1 cellular context compared by ENCODE assay signal in genomic region chr3:159620873-159621272, GRCh38.
TF ChIP-seq lines count a peak whose summit lies in the region.

No MANE protein-coding gene starts in this region.

TF ChIP-seq in HCT116, 20 proteins besides CTCF, POLR2A, EP300 and RAD21 (continued from another document):
- TF ChIP-seq, protein P1, sequence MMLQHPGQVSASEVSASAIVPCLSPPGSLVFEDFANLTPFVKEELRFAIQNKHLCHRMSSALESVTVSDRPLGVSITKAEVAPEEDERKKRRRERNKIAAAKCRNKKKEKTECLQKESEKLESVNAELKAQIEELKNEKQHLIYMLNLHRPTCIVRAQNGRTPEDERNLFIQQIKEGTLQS (IDR thresholded peaks at IDR 0.05) = no peak
- no peak for TF ChIP-seq YY1 (IDR thresholded peaks at IDR 0.05; ENCODE audit: extremely low read depth, insufficient replicate concordance, low read depth, low read length)
- TF ChIP-seq EZH2 (IDR thresholded peaks at IDR 0.05) = no peak
